ENCODE assay signal across 24 cellular contexts in the genomic region with DNA sequence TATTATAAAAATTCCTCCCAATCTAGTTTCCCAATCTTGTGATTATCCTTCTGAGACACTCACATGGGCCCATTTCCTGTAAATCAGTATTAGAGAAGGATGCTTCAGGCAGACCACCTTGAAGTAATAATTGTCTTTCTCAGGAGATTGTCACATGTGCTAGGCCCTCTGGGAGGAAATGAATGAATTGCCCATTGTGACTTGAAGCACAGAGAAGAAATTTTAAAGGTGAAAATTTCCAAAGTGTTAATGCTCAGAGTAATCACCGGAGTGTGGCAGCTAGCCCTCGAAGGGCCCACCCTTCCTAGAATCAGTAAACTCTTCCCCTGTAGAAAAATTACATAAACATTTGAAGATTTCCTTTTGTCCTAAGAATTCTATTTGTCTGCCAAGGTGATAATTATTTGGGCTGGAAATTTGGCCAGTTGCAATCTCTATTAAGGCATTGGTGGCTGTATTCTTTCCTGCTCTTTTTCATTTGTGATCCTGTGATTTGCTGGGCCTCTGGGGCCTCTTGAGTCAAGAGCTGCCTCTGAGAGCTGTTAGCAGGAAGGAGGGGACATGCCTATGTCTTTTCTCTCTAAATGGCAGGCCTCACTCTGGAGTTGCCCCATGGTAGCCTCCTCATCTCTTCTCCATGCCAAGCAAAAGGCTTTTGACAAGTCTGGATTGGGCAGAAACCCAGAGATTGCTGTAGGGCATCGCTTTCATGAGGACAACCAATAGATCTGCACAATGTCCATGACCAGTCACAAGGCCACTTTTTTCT.
"Had no signal": no experiment of that assay in that cellular context is flagged by ENCODE, and none has a peak within 500 bp of the region (broad histone marks: within the 10 kb centered on the region; RNA-seq: fewer than 3 reads in every experiment).

No MANE protein-coding gene starts in this region.

- H3K27me3 Mint-ChIP-seq: naive B cell; stimulated activated memory B cell treated with anti-CD40 and anti-IgM and Interleukin-4, amounts not matched to agents 10 μg/mL and 1 μg/mL and 100 μg/mL, for 72 hours; type B pancreatic cell had no signal

- H3K4me3 ChIP-seq: ascending aorta, hepatocyte, sigmoid colon, smooth muscle cell, stomach had no signal

- H3K27ac Mint-ChIP-seq: activated naive CD4-positive, alpha-beta T cell treated with anti-CD3 and anti-CD28 coated beads, Interleukin-2, amount 50 U/mL, for 24 hours; immature natural killer cell; naive B cell; stimulated activated memory B cell treated with anti-CD40 and anti-IgM and Interleukin-4, amounts not matched to agents 10 μg/mL and 1 μg/mL and 100 μg/mL, for 72 hours had no signal

- H3K4me1 ChIP-seq: ascending aorta, sigmoid colon, stomach had no signal

- H3K36me3 ChIP-seq: ascending aorta, brain microvascular endothelial cell, sigmoid colon, stomach, WERI-Rb-1 had no signal

- H3K4me1 Mint-ChIP-seq: activated naive CD4-positive, alpha-beta T cell treated with anti-CD3 and anti-CD28 coated beads, Interleukin-2, amount 50 U/mL, for 24 hours; immature natural killer cell; naive B cell; stimulated activated memory B cell treated with anti-CD40 and anti-IgM and Interleukin-4, amounts not matched to agents 10 μg/mL and 1 μg/mL and 100 μg/mL, for 72 hours had no signal

- H3K36me3 Mint-ChIP-seq: activated naive CD4-positive, alpha-beta T cell treated with anti-CD3 and anti-CD28 coated beads, Interleukin-2, amount 50 U/mL, for 24 hours; immature natural killer cell; naive B cell; stimulated activated memory B cell treated with anti-CD40 and anti-IgM and Interleukin-4, amounts not matched to agents 10 μg/mL and 1 μg/mL and 100 μg/mL, for 72 hours; type B pancreatic cell had no signal

- H3K27ac ChIP-seq: ascending aorta, brain microvascular endothelial cell, hepatocyte, sigmoid colon, stomach, WERI-Rb-1 had no signal

- DNase-seq: activated CD4-positive, alpha-beta T cell treated with anti-CD3 and anti-CD28 coated beads for 1 hour; activated CD4-positive, alpha-beta T cell treated with anti-CD3 and anti-CD28 coated beads, Interleukin-2, amount 50 U/mL, for 1 hour; activated gamma-delta T cell treated with Interleukin-2 at 50 U/mL for 16 hours; activated T-cell treated with anti-CD3 and anti-CD28 coated beads, Interleukin-2, amount 50 U/mL, for 1 hour; brain microvascular endothelial cell; central memory CD4-positive, alpha-beta T cell; dermis blood vessel endothelial cell; effector CD8-positive, alpha-beta T cell; erythroblast; foreskin fibroblast; immature natural killer cell; mesendoderm; naive B cell; occipital lobe; sigmoid colon; stimulated activated CD4-positive, alpha-beta T cell treated with anti-CD3 and anti-CD28 coated beads, Interleukin-15, amount 100 ng/mL, for 24 hours; stomach; WERI-Rb-1 had no signal

- H3K9me3 ChIP-seq: ascending aorta, sigmoid colon, stomach had no signal

- ATAC-seq: stimulated activated memory B cell treated with anti-CD40 and anti-IgM and Interleukin-4, amounts not matched to agents 10 μg/mL and 1 μg/mL and 100 μg/mL, for 72 hours had no signal

- H3K27me3 ChIP-seq: ascending aorta, brain microvascular endothelial cell, hepatocyte, sigmoid colon, stomach had no signal

- H3K9me3 Mint-ChIP-seq: activated naive CD4-positive, alpha-beta T cell treated with anti-CD3 and anti-CD28 coated beads, Interleukin-2, amount 50 U/mL, for 24 hours; immature natural killer cell; stimulated activated memory B cell treated with anti-CD40 and anti-IgM and Interleukin-4, amounts not matched to agents 10 μg/mL and 1 μg/mL and 100 μg/mL, for 72 hours; type B pancreatic cell had no signal

- H3K4me3 Mint-ChIP-seq: activated naive CD4-positive, alpha-beta T cell treated with anti-CD3 and anti-CD28 coated beads, Interleukin-2, amount 50 U/mL, for 24 hours; immature natural killer cell; naive B cell; stimulated activated memory B cell treated with anti-CD40 and anti-IgM and Interleukin-4, amounts not matched to agents 10 μg/mL and 1 μg/mL and 100 μg/mL, for 72 hours; type B pancreatic cell had no signal
